Comparison of ENCODE assay signal across 14 cellular contexts in the genomic region with DNA sequence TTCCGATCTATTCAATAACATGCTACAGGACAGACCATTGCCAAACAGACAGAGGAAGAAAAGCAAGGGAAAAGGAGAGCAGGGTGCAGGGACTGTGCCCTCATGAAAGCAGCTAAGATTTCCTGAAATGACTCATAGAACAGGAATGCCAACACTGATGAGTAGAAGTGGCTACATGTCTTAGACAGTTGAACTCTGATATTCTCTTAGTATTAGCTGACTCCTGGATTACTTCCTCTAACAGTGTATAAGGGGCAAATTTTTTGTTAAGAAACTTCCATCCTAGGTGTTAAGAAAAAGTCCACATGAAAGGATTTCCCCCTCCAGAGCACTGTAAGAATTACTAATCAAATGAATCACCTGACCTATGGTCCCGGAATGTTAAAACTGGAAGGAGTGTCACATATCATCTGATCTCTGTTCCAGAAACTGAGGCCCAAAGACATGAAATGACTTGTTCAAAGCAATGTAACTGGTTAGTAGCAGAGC.
A peak's percentile ranks its signal among the peaks of the same experiment; 100 is the strongest.
DNase-seq lines count a peak whose midpoint lies in the region; ATAC-seq and TF ChIP-seq lines count a peak whose summit lies in the region.
"Had no signal": no experiment of that assay in that cellular context is flagged by ENCODE, and none has a peak within 500 bp of the region (broad histone marks: within the 10 kb centered on the region; RNA-seq: fewer than 3 reads in every experiment).

No MANE protein-coding gene starts in this region.

- peak; percentile 71 for ATAC-seq in omental fat pad (ENCODE audit: low FRiP score)

- in situ Hi-C loops in SK-MEL-5 (cut with HindIII; ENCODE audit: low pct_unique_long_range_greater_than_20kb, low sequenced_read_pairs) = no loop called here

- no peaks in the 10 kb centered on the region for H3K9me3 Mint-ChIP-seq in osteocyte (ENCODE audit: unreplicated experiment)
- H3K9me3 Mint-ChIP-seq: activated naive CD4-positive, alpha-beta T cell treated with anti-CD3 and anti-CD28 coated beads for 36 hours; neural progenitor cell had no signal

- no peaks in the 10 kb centered on the region for H3K27me3 Mint-ChIP-seq in osteocyte (ENCODE audit: unreplicated experiment)

- H3K27ac Mint-ChIP-seq in osteocyte (ENCODE audit: unreplicated experiment) = no peak overlapping the region
- H3K27ac Mint-ChIP-seq: activated naive CD4-positive, alpha-beta T cell treated with anti-CD3 and anti-CD28 coated beads for 36 hours; neural progenitor cell had no signal

- DNase-seq in ELR (ENCODE audit: low read depth) (peak; percentile 91), SK-MEL-5 (ENCODE audit: low read depth, low spot score) (peak; percentile 9), fibroblast of mammary gland (ENCODE audit: low read depth) (peak; percentile 85), omental fat pad (ENCODE audit: low spot score) (no peak), osteocyte (ENCODE audit: extremely low spot score, unreplicated experiment) (no peak), hippocampal formation (lab: John Stamatoyannopoulos, UW) (no peak)
- DNase-seq in activated CD4-positive, alpha-beta T cell treated with anti-CD3 and anti-CD28 coated beads for 48 hours = no peak
- no peak for DNase-seq in stimulated activated naive CD4-positive, alpha-beta T cell (lab: John Stamatoyannopoulos, UW)
- DNase-seq: activated CD4-positive, alpha-beta T cell treated with anti-CD3 and anti-CD28 coated beads for 1 hour; activated naive CD4-positive, alpha-beta T cell treated with anti-CD3 and anti-CD28 coated beads for 36 hours; DMS79; glutamatergic neuron; KBM-7 had no signal

- H3K4me1 Mint-ChIP-seq in osteocyte (ENCODE audit: unreplicated experiment) = peaks cover 8% of the 10 kb centered on the region
- H3K4me1 Mint-ChIP-seq: neural progenitor cell had no signal

- no peak for TF ChIP-seq CTCF in fibroblast of mammary gland (conservative IDR thresholded peaks at IDR 0.05; ENCODE audit: control insufficient read depth, insufficient read depth, low read depth, low read length)
- TF ChIP-seq CTCF in omental fat pad (IDR thresholded peaks at IDR 0.05) = no peak
- TF ChIP-seq CTCF in osteocyte (IDR thresholded peaks at IDR 0.05) = no peak

- no peak overlapping the region for H3K4me3 Mint-ChIP-seq in osteocyte (ENCODE audit: unreplicated experiment)
- H3K4me3 Mint-ChIP-seq: activated naive CD4-positive, alpha-beta T cell treated with anti-CD3 and anti-CD28 coated beads for 36 hours; neural progenitor cell had no signal

- H3K4me3 ChIP-seq in fibroblast of mammary gland (ENCODE audit: control insufficient read depth, low read depth, low read length) = no peak overlapping the region
- H3K4me3 ChIP-seq: neural progenitor cell had no signal

- no peaks in the 10 kb centered on the region for H3K36me3 Mint-ChIP-seq in osteocyte (ENCODE audit: unreplicated experiment)
- H3K36me3 Mint-ChIP-seq: neural progenitor cell had no signal

Comparison
In these comparisons a context has a peak if more than half of its experiments do, and no peak if none do; other contexts are left out.
1. DNase-seq: peak in ELR (single experiment), SK-MEL-5 (single experiment) and fibroblast of mammary gland (single experiment); none in omental fat pad (single experiment), activated CD4-positive, alpha-beta T cell treated with anti-CD3 and anti-CD28 coated beads for 48 hours (single experiment), stimulated activated naive CD4-positive, alpha-beta T cell (0 of 6), osteocyte (single experiment) and hippocampal formation (0 of 2).